7 cellular contexts compared by ENCODE assay signal in genomic region chr14:101550202-101550912, GRCh38. TPM values are rescaled to one million over a fixed set of nuclear protein-coding genes. Genes with fewer than 3 reads are reported as not detected.
"Had no signal": no experiment of that assay in that cellular context is flagged by ENCODE, and none has a peak within 500 bp of the region (broad histone marks: within the 10 kb centered on the region; RNA-seq: fewer than 3 reads in every experiment).

No MANE protein-coding gene starts in this region.

RNA-seq across cellular contexts. Expression of gene DIO3, which starts 10.9 kb away (rescaled TPM):
- total RNA-seq: left ventricle myocardium inferior, lung microvascular endothelial cell, mammary epithelial cell, mononuclear cell, myocyte had no signal
- polyA plus RNA-seq: immature natural killer cell, keratinocyte, mammary epithelial cell had no signal
